ENCODE assay signal across 8 cellular contexts in genomic region chr13:36736119-36736726, GRCh38.
DNase-seq lines count a peak whose midpoint lies in the region; ATAC-seq, FAIRE-seq and TF ChIP-seq lines count a peak whose summit lies in the region.

No MANE protein-coding gene starts in this region.

- 0% methylated on average over 4 of the region's 4 CpGs for whole genome bisulfite sequencing in K562 (ENCODE audit: insufficient coverage, low coverage, missing lambda C conversion rate)

- H3K4me1 ChIP-seq in Panc1 (ENCODE audit: control insufficient read depth, insufficient read depth, low read length) = no peaks in the 10 kb centered on the region
- no peaks in the 10 kb centered on the region for H3K4me1 ChIP-seq in K562 (replicated peaks in 1 of 2; ENCODE audit: control insufficient read depth in 2 of 2, insufficient read depth in 2 of 2, low read length in 2 of 2)
- no peaks in the 10 kb centered on the region for H3K4me1 ChIP-seq in kidney (ENCODE audit: control insufficient read depth in 1 of 2, insufficient read depth in 1 of 2, low read depth in 1 of 2, low read length in 2 of 2)

- intact Hi-C loops in Panc1 (cut with micrococcal nuclease; ENCODE audit: unreplicated experiment) (loop anchor here (2.0 kb wide), 1 partner anchor 315 kb away; no protein-coding TSS in a partner anchor), K562 (cut with micrococcal nuclease) (loop anchor here (2.0 kb wide), 4 partner anchors 315 to 757 kb away; partner anchors contain the start of gene SPART), kidney (cut with DNase I) (loop anchor here (10.0 kb wide), 1 partner anchor 451 kb away; no protein-coding TSS in a partner anchor)

- POLR2A ChIA-PET in Panc1 (lab: Charles Lee) (no interaction called here), K562 (lab: Yijun Ruan, JAX) (interaction anchor here (0.7 kb wide), 1 partner anchor 722 kb away, joined by 4 read pairs; no protein-coding TSS in a partner anchor)

- H3K4me2 ChIP-seq in K562 (ENCODE audit: insufficient read depth, low read length) = no peak overlapping the region

- no peaks in the 10 kb centered on the region for H4K20me1 ChIP-seq in K562 (replicated peaks; ENCODE audit: control insufficient read depth, insufficient read depth, low read length)

- no peak for TF ChIP-seq EP300 in K562 (IDR thresholded peaks at IDR 0.05; ENCODE audit: low read length)

- no peaks in the 10 kb centered on the region for H3K36me3 ChIP-seq in Panc1 (ENCODE audit: control insufficient read depth, insufficient read depth, low read length)
- H3K36me3 ChIP-seq in K562 (ENCODE audit: control insufficient read depth, insufficient read depth, low read length) = no peaks in the 10 kb centered on the region
- no peaks in the 10 kb centered on the region for H3K36me3 ChIP-seq in kidney (ENCODE audit: control insufficient read depth in 1 of 2, insufficient read depth in 2 of 2, low read length in 2 of 2)

- no TSS peak for BruUV-seq in Panc1 (replicated peaks; lab: Mats Ljungman, UMichigan)
- no TSS peak for BruUV-seq in K562 (replicated peaks; lab: Mats Ljungman, UMichigan)

- no peak for TF ChIP-seq POLR2A in K562 (conservative IDR thresholded peaks at IDR 0.05)

- H3K4me3 ChIP-seq in HL-60 (replicated peaks; ENCODE audit: insufficient read depth, low read length) (no peak overlapping the region), Panc1 (ENCODE audit: low read depth in 2 of 2, low read length in 2 of 2) (no peak overlapping the region), K562 (no peak overlapping the region), kidney (ENCODE audit: low read length in 2 of 2) (no peak overlapping the region)

- H3K9ac ChIP-seq in K562 (ENCODE audit: insufficient read depth in 1 of 2, low read depth in 2 of 2, low read length in 2 of 2) (no peak overlapping the region), kidney (ENCODE audit: low read length in 2 of 2) (no peak overlapping the region)

- H3K79me2 ChIP-seq in K562 (ENCODE audit: control insufficient read depth, insufficient read depth, low read length) = no peaks in the 10 kb centered on the region

- TF ChIP-seq CTCF in HL-60 (IDR thresholded peaks at IDR 0.05; ENCODE audit: insufficient read depth, low read length) = peak; percentile 31
- peak; percentile 65 for TF ChIP-seq CTCF in Panc1 (IDR thresholded peaks at IDR 0.05)
- peak; percentile 37 to 64 (median 40); a peak in 4 of 6 replicates for TF ChIP-seq CTCF in K562 (IDR thresholded peaks at IDR 0.05 in 2 of 3, conservative IDR thresholded peaks at IDR 0.05 in 1 of 3; ENCODE audit: insufficient read depth in 2 of 3, low read depth in 1 of 3, low read length in 3 of 3)
- peak; percentile 62 for TF ChIP-seq CTCF in kidney (IDR thresholded peaks at IDR 0.05; ENCODE audit: borderline replicate concordance, extremely low read depth, insufficient read depth)

- no peak overlapping the region for H2AFZ ChIP-seq in K562 (ENCODE audit: low read depth, low read length)

- TF ChIP-seq RAD21 in K562 (CRISPR knock-in tag; conservative IDR thresholded peaks at IDR 0.05 in 1 of 2, IDR thresholded peaks at IDR 0.05 in 1 of 2) = peak; percentile 33 to 46; a peak in 2 of 4 replicates

- in situ Hi-C loops in Panc1 (cut with HindIII; ENCODE audit: low pct_unique_long_range_greater_than_20kb, low sequenced_read_pairs) = no loop called here
- in situ Hi-C loops in K562 (cut with MboI) = loop anchor here (10.0 kb wide), 1 partner anchor 451 kb away; no protein-coding TSS in a partner anchor

- no peaks in the 10 kb centered on the region for H3K9me1 ChIP-seq in K562 (ENCODE audit: control insufficient read depth, insufficient read depth, low read length)

- CTCF ChIA-PET in Panc1 (lab: Charles Lee) = interaction anchor here (0.6 to 1.0 kb wide), 4 partner anchors 22 to 453 kb away, joined by 3 to 7 read pairs (median 5); no protein-coding TSS in a partner anchor
- CTCF ChIA-PET in K562 (lab: Yijun Ruan, JAX; ENCODE audit: low intra/inter-chr PET ratio) = interaction anchor here (0.7 kb wide), 1 partner anchor 454 kb away, joined by 5 read pairs; no protein-coding TSS in a partner anchor

- no peaks in the 10 kb centered on the region for H3K9me3 ChIP-seq in Panc1 (ENCODE audit: control insufficient read depth, insufficient read depth, low read depth, low read length)
- no peaks in the 10 kb centered on the region for H3K9me3 ChIP-seq in K562 (replicated peaks; ENCODE audit: control insufficient read depth, insufficient read depth, low read depth, low read length)
- H3K9me3 ChIP-seq in kidney (ENCODE audit: control insufficient read depth in 1 of 2, low read length in 2 of 2) = no peaks in the 10 kb centered on the region

- H3K27ac ChIP-seq in HL-60 (replicated peaks) (no peak overlapping the region), Panc1 (ENCODE audit: low read length) (no peak overlapping the region), K562 (ENCODE audit: extremely low read depth, low read depth, low read length) (no peak overlapping the region), kidney (ENCODE audit: low read depth in 2 of 2, low read length in 2 of 2) (no peak overlapping the region)

- FAIRE-seq in K562 (lab: Jason Lieb, UNC) (no peak), kidney (lab: Jason Lieb, UNC) (no peak)

- no peak for ATAC-seq in Panc1
- ATAC-seq in K562 = no peak
- no peak for ATAC-seq in HG03097 (IDR thresholded peaks at IDR 0.05; ENCODE audit: low FRiP score, unreplicated experiment)

- DNase-seq in DMS153 treated with DMSO at 0.1 percent for 48 hours (lab: John Stamatoyannopoulos, UW; ENCODE audit: unreplicated experiment) (peak; percentile 83), HL-60 (ENCODE audit: low read depth in 1 of 2, low spot score in 1 of 2) (peak; percentile 7 to 58), Panc1 (ENCODE audit: low read depth, low spot score) (peak; percentile 13), K562 (ENCODE audit: extremely low read depth in 1 of 4, low spot score in 3 of 4) (peak; percentile 30 to 57 (median 36)), kidney (no peak), HPDE6-E6E7 (ENCODE audit: extremely low spot score) (no peak)
- peak; percentile 5 to 16 (median 9) for DNase-seq in stimulated activated CD4-positive, alpha-beta T cell treated with anti-CD3 and anti-CD28 coated beads, TNF-alpha, amount 100 ng/mL, for 24 hours (ENCODE audit: low read depth in 3 of 3)

- H3K27me3 ChIP-seq in HL-60 (ENCODE audit: insufficient read depth, poor library complexity, severe bottlenecking) (no peaks in the 10 kb centered on the region), Panc1 (ENCODE audit: control insufficient read depth, insufficient read depth, low read length) (no peaks in the 10 kb centered on the region; the same call in 1 of the 2 replicates), K562 (ENCODE audit: control insufficient read depth in 2 of 2, insufficient read depth in 2 of 2, low read length in 2 of 2) (no peaks in the 10 kb centered on the region)

TF ChIP-seq in K562, 482 proteins besides CTCF, POLR2A, EP300 and RAD21:
- TF ChIP-seq SMC3 (conservative IDR thresholded peaks at IDR 0.05; ENCODE audit: insufficient read depth, low read depth, low read length) (peak; percentile 43; the same call in 1 of the 2 replicates), GABPA (tag; conservative IDR thresholded peaks at IDR 0.05; ENCODE audit: low read depth) (no peak), ARHGAP35 (IDR thresholded peaks at IDR 0.05; ENCODE audit: partially characterized antibody) (no peak), ZNF561 (CRISPR knock-in tag; conservative IDR thresholded peaks at IDR 0.05) (no peak), FOXJ2 (tag; IDR thresholded peaks at IDR 0.05) (no peak), MTA2 (IDR thresholded peaks at IDR 0.05; ENCODE audit: low read depth) (no peak)
TF ChIP-seq in K562: peak in this region for 1.

Comparison
In these comparisons a context has a peak if more than half of its experiments do, and no peak if none do; other contexts are left out.
1. DNase-seq: peak in DMS153 treated with DMSO at 0.1 percent for 48 hours (single experiment), HL-60 (2 of 2), Panc1 (single experiment), K562 (4 of 4) and stimulated activated CD4-positive, alpha-beta T cell treated with anti-CD3 and anti-CD28 coated beads, TNF-alpha, amount 100 ng/mL, for 24 hours (3 of 3); none in kidney (single experiment) and HPDE6-E6E7 (single experiment).
2. Peak in every context shown above with its lines, with median percentiles within 50 percentile points of each other: CTCF ChIP-seq.